Comparison of ENCODE assay signal across 8 cellular contexts in genomic region chr12:65928180-65928579, GRCh38.
DNase-seq lines count a peak whose midpoint lies in the region; ATAC-seq, FAIRE-seq and TF ChIP-seq lines count a peak whose summit lies in the region.
"Not testable (repeated sequence)": the region's sequence is repeated elsewhere in the genome, so short reads cannot be mapped to it uniquely, and the experiment has no call there.

No MANE protein-coding gene starts in this region.

- POLR2A ChIA-PET in Panc1 (lab: Charles Lee), result interaction anchor here (0.6 kb wide), 1 partner anchor 555 kb away, joined by 3 read pairs; no protein-coding TSS in a partner anchor

- CTCF ChIA-PET in Panc1 (lab: Charles Lee), result interaction anchor here (0.9 kb wide), 1 partner anchor 12 kb away, joined by 3 read pairs; no protein-coding TSS in a partner anchor

- peak; percentile 55 for DNase-seq in A172 (ENCODE audit: low spot score)
- DNase-seq in LHCN-M2 (ENCODE audit: low read depth), result peak; percentile 74
- DNase-seq in Panc1 (ENCODE audit: low read depth, low spot score); left lung: not testable (repeated sequence)
- peak; percentile 38 for DNase-seq in adipocyte (ENCODE audit: low read depth)
- peak; percentile 54 for DNase-seq in choroid plexus epithelial cell (ENCODE audit: low read depth)
- DNase-seq in fibroblast of the aortic adventitia (ENCODE audit: low read depth), result peak; percentile 48

- intact Hi-C loops in Panc1 (cut with micrococcal nuclease; ENCODE audit: unreplicated experiment); left lung (cut with DNase I): not testable (repeated sequence)

- TF ChIP-seq CTCF in Panc1 (IDR thresholded peaks at IDR 0.05); choroid plexus epithelial cell (conservative IDR thresholded peaks at IDR 0.05; ENCODE audit: low read depth, low read length); fibroblast of the aortic adventitia (IDR thresholded peaks at IDR 0.05; ENCODE audit: insufficient read depth, low read length); left lung (IDR thresholded peaks at IDR 0.05): not testable (repeated sequence)

- ATAC-seq in Panc1 (peak; percentile 80), left lung (peak; percentile 34)

- BruUV-seq in Panc1 (replicated peaks; lab: Mats Ljungman, UMichigan), result not testable (repeated sequence)

- H3K4me3 ChIP-seq in Panc1 (ENCODE audit: low read depth in 2 of 2, low read length in 2 of 2); adipocyte (ENCODE audit: low read length); choroid plexus epithelial cell (ENCODE audit: low read depth, low read length); fibroblast of the aortic adventitia (ENCODE audit: low read depth, low read length); left lung: not testable (repeated sequence)

- not testable (repeated sequence) for H3K9ac ChIP-seq in adipocyte (ENCODE audit: low read length)

- in situ Hi-C loops in Panc1 (cut with HindIII; ENCODE audit: low pct_unique_long_range_greater_than_20kb, low sequenced_read_pairs), result not testable (repeated sequence)

- H3K27me3 ChIP-seq in Panc1 (ENCODE audit: control insufficient read depth, insufficient read depth, low read length); adipocyte (replicated peaks; ENCODE audit: control insufficient read depth, insufficient read depth, low read length); left lung: not testable (repeated sequence)

- peak overlapping the region; percentile 55; the same call in 1 of the 2 replicates for H3K27ac ChIP-seq in Panc1 (ENCODE audit: low read length)
- H3K27ac ChIP-seq in left lung, result not testable (repeated sequence)

- not testable (repeated sequence) for H3K36me3 ChIP-seq in Panc1 (ENCODE audit: control insufficient read depth, insufficient read depth, low read length); adipocyte (ENCODE audit: control insufficient read depth, insufficient read depth, low read length, severe bottlenecking); left lung

- peaks cover 63% of the 10 kb centered on the region for H3K4me1 ChIP-seq in Panc1 (ENCODE audit: control insufficient read depth, insufficient read depth, low read length)
- peaks cover 24% of the 10 kb centered on the region for H3K4me1 ChIP-seq in adipocyte (ENCODE audit: control insufficient read depth, insufficient read depth, low read length)
- peaks cover 0 to 25% of the 10 kb centered on the region in 2 donors for H3K4me1 ChIP-seq in left lung

- peak; percentile 90 for FAIRE-seq in G401.6 (lab: Jason Lieb, UNC)

- not testable (repeated sequence) for H3K9me3 ChIP-seq in Panc1 (ENCODE audit: control insufficient read depth, insufficient read depth, low read depth, low read length); adipocyte (ENCODE audit: control insufficient read depth, low read length); left lung
